ENCODE assay signal across 9 cellular contexts in genomic region chr18:60053747-60054304, GRCh38.
DNase-seq lines count a peak whose midpoint lies in the region; ATAC-seq, FAIRE-seq and TF ChIP-seq lines count a peak whose summit lies in the region.
"Had no signal": no experiment of that assay in that cellular context is flagged by ENCODE, and none has a peak within 500 bp of the region (broad histone marks: within the 10 kb centered on the region; RNA-seq: fewer than 3 reads in every experiment).

No MANE protein-coding gene starts in this region.

- no peak overlapping the region for H3K4me2 ChIP-seq in trophoblast cell (ENCODE audit: low read length)

- no peak overlapping the region for H3K4ac ChIP-seq in trophoblast cell (ENCODE audit: low read depth, low read length)

- H3K9ac ChIP-seq in trophoblast cell (ENCODE audit: low read length): no peak overlapping the region
- H3K9ac ChIP-seq: parathyroid adenoma had no signal

- no CpG with 5 or more reads among the region's 8 CpGs for WGBS in trophoblast cell (ENCODE audit: extremely low coverage, insufficient coverage, insufficient read length)

- peak; percentile 56 for ATAC-seq in GM19455 (IDR thresholded peaks at IDR 0.05; ENCODE audit: unreplicated experiment)

- no peak overlapping the region for H2AK5ac ChIP-seq in trophoblast cell (ENCODE audit: low read length)

- no peak overlapping the region for H4K12ac ChIP-seq in trophoblast cell (ENCODE audit: low read depth, low read length)

- DNase-seq in NCI-H146 (lab: John Stamatoyannopoulos, UW): peak; percentile 84
- peak; percentile 100 for DNase-seq in bronchial epithelial cell (ENCODE audit: low read depth)
- peak; percentile 90 to 91 for DNase-seq in trophoblast cell
- no peak for DNase-seq in DMS114 treated with DMSO at 0.1 percent for 48 hours (lab: John Stamatoyannopoulos, UW; ENCODE audit: unreplicated experiment)
- DNase-seq in substantia nigra (lab: John Stamatoyannopoulos, UW): no peak
- DNase-seq in GM20000 (ENCODE audit: low spot score): no peak
- DNase-seq in SKM-1 (lab: John Stamatoyannopoulos, UW; ENCODE audit: unreplicated experiment): no peak

- H2BK120ac ChIP-seq in trophoblast cell (ENCODE audit: insufficient read depth, low read length, poor library complexity): no peak overlapping the region

- H4K8ac ChIP-seq in trophoblast cell (ENCODE audit: low read depth, low read length): no peak overlapping the region

- H3K79me1 ChIP-seq in trophoblast cell (ENCODE audit: low read length): no peaks in the 10 kb centered on the region

- peaks cover 2% of the 10 kb centered on the region in 2 experiments for H3K4me1 ChIP-seq in trophoblast cell (ENCODE audit: control insufficient read depth in 1 of 2, insufficient read depth in 2 of 2, low read length in 2 of 2)
- H3K4me1 ChIP-seq: parathyroid adenoma had no signal

- H3K79me2 ChIP-seq in trophoblast cell (ENCODE audit: control insufficient read depth, insufficient read depth, low read length, poor library complexity): no peaks in the 10 kb centered on the region
- H3K79me2 ChIP-seq: parathyroid adenoma had no signal

- FAIRE-seq in bronchial epithelial cell (lab: Jason Lieb, UNC): peak; percentile 98

- H3K27me3 ChIP-seq in bronchial epithelial cell (ENCODE audit: control insufficient read depth, insufficient read depth, low read length): no peaks in the 10 kb centered on the region
- H3K27me3 ChIP-seq in trophoblast cell (ENCODE audit: insufficient read depth, low read length): no peaks in the 10 kb centered on the region

- no peak overlapping the region for H2BK5ac ChIP-seq in trophoblast cell (ENCODE audit: low read depth, low read length, poor library complexity)

- H4K91ac ChIP-seq in trophoblast cell (ENCODE audit: low read depth, low read length): no peak overlapping the region

- H2BK12ac ChIP-seq in trophoblast cell (ENCODE audit: low read length): no peak overlapping the region

- H3K36me3 ChIP-seq in bronchial epithelial cell (ENCODE audit: control insufficient read depth, insufficient read depth, low read length) (no peaks in the 10 kb centered on the region), trophoblast cell (ENCODE audit: control insufficient read depth in 1 of 2, insufficient read depth in 2 of 2, low read length in 2 of 2) (no peaks in the 10 kb centered on the region)

- TF ChIP-seq CTCF in bronchial epithelial cell (IDR thresholded peaks at IDR 0.05; ENCODE audit: insufficient read depth, low read length, severe bottlenecking): no peak
- TF ChIP-seq CTCF in GM20000 (IDR thresholded peaks at IDR 0.05; ENCODE audit: extremely low read depth, missing control alignments): no peak

- no peak overlapping the region for H3K27ac ChIP-seq in trophoblast cell (ENCODE audit: low read depth, low read length)
- H3K27ac ChIP-seq in substantia nigra (ENCODE audit: low read depth, low read length, poor library complexity, severe bottlenecking): no peak overlapping the region
- H3K27ac ChIP-seq: parathyroid adenoma had no signal

- no peak overlapping the region for H3K4me3 ChIP-seq in bronchial epithelial cell (ENCODE audit: low read depth, low read length)
- no peak overlapping the region for H3K4me3 ChIP-seq in trophoblast cell (ENCODE audit: low read depth, low read length)

- H3K9me3 ChIP-seq in trophoblast cell (ENCODE audit: insufficient read depth, low read depth, low read length): no peaks in the 10 kb centered on the region

- H3K23ac ChIP-seq in trophoblast cell (ENCODE audit: low read length): no peak overlapping the region

- no peak overlapping the region for H2AFZ ChIP-seq in trophoblast cell (ENCODE audit: insufficient read depth, low read length, poor library complexity)
- H2AFZ ChIP-seq: parathyroid adenoma had no signal

- H3K18ac ChIP-seq in trophoblast cell (ENCODE audit: low read length): no peak overlapping the region

- no peak overlapping the region for H3K14ac ChIP-seq in trophoblast cell (ENCODE audit: low read length)

Comparison
In these comparisons a context has a peak if more than half of its experiments do, and no peak if none do; other contexts are left out.
1. DNase-seq: peak in NCI-H146 (single experiment), bronchial epithelial cell (single experiment) and trophoblast cell (2 of 2); none in DMS114 treated with DMSO at 0.1 percent for 48 hours (single experiment), substantia nigra (0 of 49), GM20000 (single experiment) and SKM-1 (single experiment).